ENCODE assay signal across 1 cellular context in genomic region chr1:229342902-229343587, GRCh38.
TF ChIP-seq lines count a peak whose summit lies in the region.

A gene with protein sequence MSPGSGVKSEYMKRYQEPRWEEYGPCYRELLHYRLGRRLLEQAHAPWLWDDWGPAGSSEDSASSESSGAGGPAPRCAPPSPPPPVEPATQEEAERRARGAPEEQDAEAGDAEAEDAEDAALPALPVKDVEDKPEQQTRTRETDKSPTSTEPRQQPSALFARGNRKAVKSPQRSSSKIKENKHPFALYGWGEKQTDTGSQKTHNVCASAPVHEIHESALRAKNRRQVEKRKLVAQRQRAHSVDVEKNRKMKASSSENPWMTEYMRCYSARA (minus strand): TSS chr1:229343047. CDS start chr1:229342465, 582 bp downstream.

TF ChIP-seq in HepG2, 621 proteins besides CTCF, POLR2A, EP300 and RAD21 (continued from another document and continues in another):
- TF ChIP-seq TSC22D2 (CRISPR knock-in tag; IDR thresholded peaks at IDR 0.05; ENCODE audit: borderline replicate concordance) (no peak), ZNF670 (CRISPR knock-in tag; IDR thresholded peaks at IDR 0.05; ENCODE audit: borderline replicate concordance) (no peak), TRAFD1 (CRISPR knock-in tag; IDR thresholded peaks at IDR 0.05; ENCODE audit: borderline replicate concordance) (no peak), YEATS4 (CRISPR knock-in tag; IDR thresholded peaks at IDR 0.05; ENCODE audit: borderline replicate concordance) (peak; percentile 19; the same call in 1 of the 2 replicates), HNRNPK (IDR thresholded peaks at IDR 0.05; ENCODE audit: low read depth, low read length, poor library complexity, severe bottlenecking) (peak; percentile 42), ZNF737 (CRISPR knock-in tag; IDR thresholded peaks at IDR 0.05; ENCODE audit: borderline replicate concordance) (no peak), FOXO1 (CRISPR knock-in tag; IDR thresholded peaks at IDR 0.05) (0 out of 2 replicates have a peak, but pooled peaks have one; percentile 5), SNAPC5 (CRISPR knock-in tag; IDR thresholded peaks at IDR 0.05; ENCODE audit: borderline replicate concordance) (no peak), WIZ (CRISPR knock-in tag; IDR thresholded peaks at IDR 0.05) (no peak), ZNF883 (CRISPR knock-in tag; IDR thresholded peaks at IDR 0.05; ENCODE audit: not compliant biosample characterization) (peak; percentile 57), ATF1 (CRISPR knock-in tag; IDR thresholded peaks at IDR 0.05) (no peak), ZNF572 (CRISPR knock-in tag; IDR thresholded peaks at IDR 0.05) (no peak), REL (CRISPR knock-in tag; conservative IDR thresholded peaks at IDR 0.05) (no peak), MXD3 (CRISPR knock-in tag; IDR thresholded peaks at IDR 0.05) (no peak), JDP2 (CRISPR knock-in tag; IDR thresholded peaks at IDR 0.05; ENCODE audit: borderline replicate concordance) (no peak), ZSCAN20 (CRISPR knock-in tag; IDR thresholded peaks at IDR 0.05; ENCODE audit: borderline replicate concordance) (peak; percentile 33; the same call in 1 of the 2 replicates), CC2D1A (CRISPR knock-in tag; IDR thresholded peaks at IDR 0.05) (no peak), SMC3 (IDR thresholded peaks at IDR 0.05; ENCODE audit: low read length) (no peak), BRD4 (CRISPR knock-in tag; IDR thresholded peaks at IDR 0.05) (no peak), BCLAF1 (IDR thresholded peaks at IDR 0.05) (no peak), SETDB1 (CRISPR knock-in tag; IDR thresholded peaks at IDR 0.05; ENCODE audit: borderline replicate concordance) (no peak), ADNP (CRISPR knock-in tag; IDR thresholded peaks at IDR 0.05) (no peak), ATM (IDR thresholded peaks at IDR 0.05; ENCODE audit: borderline replicate concordance) (no peak), ZNF367 (CRISPR knock-in tag; IDR thresholded peaks at IDR 0.05; ENCODE audit: borderline replicate concordance) (no peak), NCOR1 (IDR thresholded peaks at IDR 0.05; ENCODE audit: borderline replicate concordance, low read length) (no peak), YY1 (IDR thresholded peaks at IDR 0.05; ENCODE audit: insufficient read depth, insufficient replicate concordance, low read depth, low read length) (peak; percentile 77), SIX1 (CRISPR knock-in tag; IDR thresholded peaks at IDR 0.05; ENCODE audit: borderline replicate concordance) (0 out of 2 replicates have a peak, but pooled peaks have one; percentile 21), HMG20B (CRISPR knock-in tag; conservative IDR thresholded peaks at IDR 0.05) (no peak), CREB1 (IDR thresholded peaks at IDR 0.05) (no peak), CREB1 (CRISPR knock-in tag; IDR thresholded peaks at IDR 0.05) (no peak), ZBTB7A (CRISPR knock-in tag; IDR thresholded peaks at IDR 0.05) (no peak; the same call in 1 of the 2 replicates), HDAC6 (IDR thresholded peaks at IDR 0.05; ENCODE audit: low read depth, low read length) (no peak), ZNF326 (CRISPR knock-in tag; IDR thresholded peaks at IDR 0.05; ENCODE audit: borderline replicate concordance) (no peak), RBAK (CRISPR knock-in tag; IDR thresholded peaks at IDR 0.05) (no peak), ZNF567 (CRISPR knock-in tag; IDR thresholded peaks at IDR 0.05; ENCODE audit: borderline replicate concordance) (no peak), CREM (IDR thresholded peaks at IDR 0.05) (no peak), CREM (CRISPR knock-in tag; IDR thresholded peaks at IDR 0.05) (no peak), PHF5A (CRISPR knock-in tag; IDR thresholded peaks at IDR 0.05; ENCODE audit: low read depth, unreplicated experiment) (no peak), ZNF710 (CRISPR knock-in tag; IDR thresholded peaks at IDR 0.05; ENCODE audit: borderline replicate concordance) (peak; percentile 48; the same call in 1 of the 2 replicates), JUND (CRISPR knock-in tag; IDR thresholded peaks at IDR 0.05) (no peak), AGO2 (optimal IDR thresholded peaks at IDR 0.05; ENCODE audit: low read depth, low read length) (peak; percentile 80), MAX (IDR thresholded peaks at IDR 0.05) (0 out of 2 replicates have a peak, but pooled peaks have one; percentile 27), FOSL2 (CRISPR knock-in tag; IDR thresholded peaks at IDR 0.05) (0 out of 2 replicates have a peak, but pooled peaks have one; percentile 4), ZC3H4 (CRISPR knock-in tag; IDR thresholded peaks at IDR 0.05; ENCODE audit: borderline replicate concordance) (no peak), TMF1 (CRISPR knock-in tag; IDR thresholded peaks at IDR 0.05; ENCODE audit: low read depth) (no peak), ZNF550 (CRISPR knock-in tag; IDR thresholded peaks at IDR 0.05; ENCODE audit: borderline replicate concordance) (no peak), HNF4G (IDR thresholded peaks at IDR 0.05; ENCODE audit: borderline replicate concordance, low read depth, low read length) (no peak), HNF4G (CRISPR knock-in tag; IDR thresholded peaks at IDR 0.05; ENCODE audit: borderline replicate concordance, low read depth) (no peak), ARID4A (CRISPR knock-in tag; IDR thresholded peaks at IDR 0.05; ENCODE audit: borderline replicate concordance) (peak; percentile 10; the same call in 1 of the 2 replicates)
- TF ChIP-seq, protein P1, sequence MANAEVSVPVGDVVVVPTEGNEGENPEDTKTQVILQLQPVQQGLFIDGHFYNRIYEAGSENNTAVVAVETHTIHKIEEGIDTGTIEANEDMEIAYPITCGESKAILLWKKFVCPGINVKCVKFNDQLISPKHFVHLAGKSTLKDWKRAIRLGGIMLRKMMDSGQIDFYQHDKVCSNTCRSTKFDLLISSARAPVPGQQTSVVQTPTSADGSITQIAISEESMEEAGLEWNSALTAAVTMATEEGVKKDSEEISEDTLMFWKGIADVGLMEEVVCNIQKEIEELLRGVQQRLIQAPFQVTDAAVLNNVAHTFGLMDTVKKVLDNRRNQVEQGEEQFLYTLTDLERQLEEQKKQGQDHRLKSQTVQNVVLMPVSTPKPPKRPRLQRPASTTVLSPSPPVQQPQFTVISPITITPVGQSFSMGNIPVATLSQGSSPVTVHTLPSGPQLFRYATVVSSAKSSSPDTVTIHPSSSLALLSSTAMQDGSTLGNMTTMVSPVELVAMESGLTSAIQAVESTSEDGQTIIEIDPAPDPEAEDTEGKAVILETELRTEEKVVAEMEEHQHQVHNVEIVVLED (CRISPR knock-in tag; IDR thresholded peaks at IDR 0.05; ENCODE audit: borderline replicate concordance): no peak
- TF ChIP-seq, protein P2, sequence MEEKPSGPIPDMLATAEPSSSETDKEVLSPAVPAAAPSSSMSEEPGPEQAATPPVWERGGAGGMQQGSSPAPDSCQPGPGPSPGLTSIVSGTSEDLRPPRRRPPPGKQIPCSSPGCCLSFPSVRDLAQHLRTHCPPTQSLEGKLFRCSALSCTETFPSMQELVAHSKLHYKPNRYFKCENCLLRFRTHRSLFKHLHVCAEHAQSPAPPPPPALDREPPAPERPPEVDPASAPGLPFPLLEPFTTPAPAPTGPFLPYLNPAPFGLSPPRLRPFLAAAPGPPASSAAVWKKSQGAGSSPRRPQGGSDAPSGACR (CRISPR knock-in tag; IDR thresholded peaks at IDR 0.05): 0 out of 2 replicates have a peak, but pooled peaks have one; percentile 22
- TF ChIP-seq, protein P3, sequence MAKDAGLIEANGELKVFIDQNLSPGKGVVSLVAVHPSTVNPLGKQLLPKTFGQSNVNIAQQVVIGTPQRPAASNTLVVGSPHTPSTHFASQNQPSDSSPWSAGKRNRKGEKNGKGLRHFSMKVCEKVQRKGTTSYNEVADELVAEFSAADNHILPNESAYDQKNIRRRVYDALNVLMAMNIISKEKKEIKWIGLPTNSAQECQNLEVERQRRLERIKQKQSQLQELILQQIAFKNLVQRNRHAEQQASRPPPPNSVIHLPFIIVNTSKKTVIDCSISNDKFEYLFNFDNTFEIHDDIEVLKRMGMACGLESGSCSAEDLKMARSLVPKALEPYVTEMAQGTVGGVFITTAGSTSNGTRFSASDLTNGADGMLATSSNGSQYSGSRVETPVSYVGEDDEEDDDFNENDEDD (CRISPR knock-in tag; IDR thresholded peaks at IDR 0.05; ENCODE audit: borderline replicate concordance): no peak
